ENCODE assay signal across 32 cellular contexts in the genomic region with DNA sequence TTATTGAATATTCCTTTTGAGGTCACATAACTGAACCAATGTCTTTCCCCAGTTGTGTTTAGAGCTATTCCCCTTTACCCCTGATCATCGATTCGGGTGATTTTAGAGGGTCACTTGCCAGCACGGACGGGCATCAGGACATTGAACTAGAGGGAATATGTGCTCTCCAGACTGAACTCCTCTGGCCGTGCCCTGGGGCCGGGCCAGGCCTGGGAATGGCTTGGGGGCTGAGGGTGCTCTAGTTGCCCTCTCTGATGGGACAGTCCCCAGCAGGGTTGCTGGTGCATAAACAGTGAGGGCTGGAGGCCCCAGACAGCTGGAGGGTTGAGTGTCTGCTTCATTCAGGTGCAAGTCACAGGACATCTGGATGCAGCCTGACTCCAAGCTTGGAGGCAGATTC.
"Had no signal": no experiment of that assay in that cellular context is flagged by ENCODE, and none has a peak within 500 bp of the region (broad histone marks: within the 10 kb centered on the region; RNA-seq: fewer than 3 reads in every experiment).

No MANE protein-coding gene starts in this region.

- H3K27ac ChIP-seq: adrenal gland, ascending aorta, body of pancreas, brain microvascular endothelial cell, breast epithelium, cardiac muscle cell had no signal

- H3K4me1 ChIP-seq: adrenal gland, ascending aorta, body of pancreas, breast epithelium had no signal

- ATAC-seq: activated naive CD4-positive, alpha-beta T cell treated with anti-CD3 and anti-CD28 coated beads, Interleukin-2, amount 50 U/mL, for 72 hours; activated naive CD8-positive, alpha-beta T cell treated with anti-CD3 and anti-CD28 coated beads, Interleukin-2, amount 50 U/mL, for 24 hours; activated T-cell treated with anti-CD3 and anti-CD28 coated beads, Interleukin-2, amount 50 U/mL, for 4 hours; activated T-cell treated with anti-CD3 and anti-CD28 coated beads, Interleukin-2, amount 50 U/mL, for 72 hours; activated T-helper 17 cell treated with anti-CD3 and anti-CD28 coated beads, Interleukin-2, amount 50 U/mL, for 72 hours; body of pancreas had no signal

- H3K9me3 ChIP-seq: adrenal gland, ascending aorta, body of pancreas, breast epithelium had no signal

- H3K36me3 ChIP-seq: adrenal gland, ascending aorta, brain microvascular endothelial cell, breast epithelium, cardiac muscle cell had no signal

- H3K4me3 ChIP-seq: adrenal gland, ascending aorta, body of pancreas, breast epithelium, cardiac muscle cell had no signal

- H3K27me3 ChIP-seq: adrenal gland, ascending aorta, body of pancreas, brain microvascular endothelial cell, breast epithelium, cardiac muscle cell had no signal

- DNase-seq: activated effector memory CD4-positive, alpha-beta T cell treated with anti-CD3 and anti-CD28 coated beads, Interleukin-2, amount 50 U/mL, for 16 hours; activated effector memory CD4-positive, alpha-beta T cell treated with Interleukin-2 at 50 U/mL for 16 hours; activated gamma-delta T cell; activated gamma-delta T cell treated with Interleukin-2 at 50 U/mL for 16 hours; activated naive CD4-positive, alpha-beta T cell; activated naive CD4-positive, alpha-beta T cell treated with anti-CD3 and anti-CD28 coated beads for 36 hours; activated naive CD4-positive, alpha-beta T cell treated with anti-CD3 and anti-CD28 coated beads, Interleukin-2, amount 10 ng/mL, durations not matched to agents 7 days and 5 days; activated naive CD4-positive, alpha-beta T cell treated with anti-CD3 and anti-CD28 coated beads, Interleukin-2, amount 50 U/mL, for 16 hours; activated naive CD4-positive, alpha-beta T cell treated with Interleukin-2 at 50 U/mL for 16 hours; activated naive CD8-positive, alpha-beta T cell treated with anti-CD3 and anti-CD28 coated beads for 36 hours; activated naive CD8-positive, alpha-beta T cell treated with anti-CD3 and anti-CD28 coated beads, Interleukin-2, amount 10 ng/mL, durations not matched to agents 7 days and 5 days; activated naive CD8-positive, alpha-beta T cell treated with anti-CD3 and anti-CD28 coated beads, Interleukin-2, amount 50 U/mL, for 24 hours; activated T-cell treated with anti-CD3 and anti-CD28 coated beads, Interleukin-2, amount 50 U/mL, for 1 hour; activated T-cell treated with anti-CD3 and anti-CD28 coated beads, Interleukin-2, amount 50 U/mL, for 24 hours; activated T-cell treated with anti-CD3 and anti-CD28 coated beads, Interleukin-2, amount 50 U/mL, for 4 hours; activated T-cell treated with anti-CD3 and anti-CD28 coated beads, Interleukin-2, amount 50 U/mL, for 48 hours; activated T-cell treated with anti-CD3 and anti-CD28 coated beads, Interleukin-2, amount 50 U/mL, for 72 hours; adrenal gland; amniotic stem cell; amygdala; anterior cingulate cortex; aorta; body of pancreas; brain microvascular endothelial cell; caudate nucleus; central memory CD4-positive, alpha-beta T cell; cerebellar nuclear complex had no signal
